Comparison of ENCODE assay signal across 8 cellular contexts in genomic region chr2:168455692-168456525, GRCh38. TPM values are rescaled to one million over a fixed set of nuclear protein-coding genes. Genes with fewer than 3 reads are reported as not detected.
DNase-seq lines count a peak whose midpoint lies in the region; ATAC-seq, FAIRE-seq and TF ChIP-seq lines count a peak whose summit lies in the region.

TSS of gene CERS6 (plus strand) at chr2:168456272. CDS start at chr2:168456449, 177 bp downstream.

- peaks cover 56% of the 10 kb centered on the region for H3K4me1 ChIP-seq in HepG2 (ENCODE audit: insufficient read depth, low read length)

- H3K4me3 Mint-ChIP-seq in activated CD4-positive, alpha-beta T cell treated with anti-CD3 and anti-CD28 coated beads, Interleukin-2, amount 10 ng/mL, durations not matched to agents 7 days and 5 days: no peak within 1 kb of the TSS

- ATAC-seq in GM18909 (IDR thresholded peaks at IDR 0.05; ENCODE audit: poor library complexity, unreplicated experiment): peak; percentile 94
- ATAC-seq in HG03139 (IDR thresholded peaks at IDR 0.05; ENCODE audit: unreplicated experiment): peak; percentile 93
- ATAC-seq in HepG2: peak; percentile 95

- peak within 1 kb of the TSS; percentile 83 for H3K27ac Mint-ChIP-seq in activated CD4-positive, alpha-beta T cell treated with anti-CD3 and anti-CD28 coated beads, Interleukin-2, amount 10 ng/mL, durations not matched to agents 7 days and 5 days

- H4K20me1 ChIP-seq in HepG2 (ENCODE audit: insufficient read depth, low read length): peaks cover 6% of the 10 kb centered on the region; the same call in 1 of the 2 replicates

- H3K27ac ChIP-seq in HepG2 (ENCODE audit: extremely low read length, insufficient read depth, low read length): peak within 1 kb of the TSS; percentile 80

- peak within 1 kb of the TSS; percentile 80 for H3K9ac ChIP-seq in HepG2 (ENCODE audit: insufficient read depth, low read depth, low read length)

- no TSS peak for BruUV-seq in HepG2 (replicated peaks; lab: Mats Ljungman, UMichigan)

- no peaks in the 10 kb centered on the region for H3K36me3 ChIP-seq in HepG2 (replicated peaks in 1 of 2; ENCODE audit: control insufficient read depth in 1 of 2, insufficient read depth in 2 of 2, low read length in 2 of 2)

- peaks cover 38% of the 10 kb centered on the region for H3K79me2 ChIP-seq in HepG2 (ENCODE audit: insufficient read depth, low read length)

- TF ChIP-seq CTCF in AG10803 (conservative IDR thresholded peaks at IDR 0.05; ENCODE audit: low read length) (no peak), HepG2 (CRISPR knock-in tag; IDR thresholded peaks at IDR 0.05) (no peak; the same call in 1 of the 2 replicates)

- peak within 1 kb of the TSS; percentile 93 for H3K4me2 ChIP-seq in HepG2 (ENCODE audit: low read depth, low read length)

- CTCF ChIA-PET in activated CD4-positive, alpha-beta T cell treated with anti-CD3 and anti-CD28 coated beads, Interleukin-2, amount 10 ng/mL, durations not matched to agents 7 days and 5 days (lab: Charles Lee): interaction anchor here (1.2 kb wide), 1 partner anchor 13 kb away, joined by 3 read pairs; no protein-coding TSS in a partner anchor
- CTCF ChIA-PET in HepG2 (lab: Yijun Ruan, JAX; ENCODE audit: low intra/inter-chr PET ratio, low total read pairs): no interaction called here

- H3K4me1 Mint-ChIP-seq in activated CD4-positive, alpha-beta T cell treated with anti-CD3 and anti-CD28 coated beads, Interleukin-2, amount 10 ng/mL, durations not matched to agents 7 days and 5 days: peaks cover 34% of the 10 kb centered on the region

- H3K27me3 Mint-ChIP-seq in activated CD4-positive, alpha-beta T cell treated with anti-CD3 and anti-CD28 coated beads, Interleukin-2, amount 10 ng/mL, durations not matched to agents 7 days and 5 days: no peaks in the 10 kb centered on the region

- no peaks in the 10 kb centered on the region for H3K9me3 Mint-ChIP-seq in activated CD4-positive, alpha-beta T cell treated with anti-CD3 and anti-CD28 coated beads, Interleukin-2, amount 10 ng/mL, durations not matched to agents 7 days and 5 days

- H3K9me3 ChIP-seq in HepG2 (ENCODE audit: low read length): peaks cover 15% of the 10 kb centered on the region

- DNase-seq in AG10803 (ENCODE audit: low read depth): peak; percentile 95
- DNase-seq in NCI-H345 treated with DMSO at 0.1 percent for 48 hours (lab: John Stamatoyannopoulos, UW; ENCODE audit: unreplicated experiment): peak; percentile 81
- peak; percentile 87 for DNase-seq in activated CD4-positive, alpha-beta T cell treated with anti-CD3 and anti-CD28 coated beads, Interleukin-2, amount 10 ng/mL, durations not matched to agents 7 days and 5 days
- DNase-seq in dedifferentiated amniotic fluid mesenchymal stem cell (ENCODE audit: extremely low spot score): peak; percentile 96
- DNase-seq in HepG2 (ENCODE audit: low spot score): peak; percentile 89
- peak; percentile 84 for DNase-seq in stimulated activated CD4-positive, alpha-beta T cell treated with anti-CD3 and anti-CD28 coated beads, Interleukin-2, amount 100 ng/mL, for 4 hours (ENCODE audit: low read depth)

- intact Hi-C loops in HepG2 (cut with micrococcal nuclease; ENCODE audit: unreplicated experiment): loop anchor here (1.0 kb wide), 1 partner anchor 179 kb away; no protein-coding TSS in a partner anchor

- no peak for FAIRE-seq in HepG2 (lab: Jason Lieb, UNC)

- H3K4me3 ChIP-seq in AG10803 (ENCODE audit: low read length) (peak within 1 kb of the TSS; percentile 99), HepG2 (replicated peaks in 1 of 3; ENCODE audit: insufficient read depth in 1 of 3, low read depth in 2 of 3, low read length in 3 of 3) (peak within 1 kb of the TSS; percentile 81 to 88 (median 86))

- no peak; the same call in 1 of the 2 replicates for TF ChIP-seq RAD21 in HepG2 (CRISPR knock-in tag; IDR thresholded peaks at IDR 0.05)

- TF ChIP-seq EP300 in HepG2 (IDR thresholded peaks at IDR 0.05; ENCODE audit: low read depth in 2 of 2, low read length in 2 of 2) (no peak), HepG2 (CRISPR knock-in tag; IDR thresholded peaks at IDR 0.05; ENCODE audit: borderline replicate concordance) (peak; percentile 65)

- 1% methylated on average over 47 of the region's 70 CpGs for whole genome bisulfite sequencing in HepG2 (ENCODE audit: low lambda C conversion rate)

- H2AFZ ChIP-seq in HepG2 (ENCODE audit: low read length): peak within 1 kb of the TSS; percentile 78

- in situ Hi-C loops in HepG2 (cut with HindIII; ENCODE audit: extremely low pct_ligation_motif_present, low pct_unique_long_range_greater_than_20kb): no loop called here

- POLR2A ChIA-PET in activated CD4-positive, alpha-beta T cell treated with anti-CD3 and anti-CD28 coated beads, Interleukin-2, amount 10 ng/mL, durations not matched to agents 7 days and 5 days (lab: Charles Lee): interaction anchor here (1.0 kb wide), 1 partner anchor 34 kb away, joined by 4 read pairs; no protein-coding TSS in a partner anchor
- POLR2A ChIA-PET in HepG2 (lab: Yijun Ruan, JAX): interaction anchor here (0.8 to 2.7 kb wide), 5 partner anchors 8 to 38 kb away, joined by 3 to 23 read pairs (median 6); no protein-coding TSS in a partner anchor

- no peaks in the 10 kb centered on the region; a peak in 1 of 5 replicates for H3K27me3 ChIP-seq in HepG2 (ENCODE audit: control insufficient read depth in 1 of 2, insufficient read depth in 2 of 2, low read length in 2 of 2)

- TF ChIP-seq POLR2A in HepG2 (IDR thresholded peaks at IDR 0.05; ENCODE audit: insufficient read depth in 1 of 2, low read depth in 2 of 2, low read length in 2 of 2): peak; percentile 77 to 98

- peaks cover 2% of the 10 kb centered on the region for H3K36me3 Mint-ChIP-seq in activated CD4-positive, alpha-beta T cell treated with anti-CD3 and anti-CD28 coated beads, Interleukin-2, amount 10 ng/mL, durations not matched to agents 7 days and 5 days (ENCODE audit: low read depth)

TF ChIP-seq in HepG2, 621 proteins besides CTCF, POLR2A, EP300 and RAD21 (continues in another document):
- TF ChIP-seq PLSCR1 (CRISPR knock-in tag; IDR thresholded peaks at IDR 0.05; ENCODE audit: borderline replicate concordance): peak; percentile 90; the same call in 1 of the 2 replicates
- TF ChIP-seq ATF7 (IDR thresholded peaks at IDR 0.05): no peak
- TF ChIP-seq ATF7 (CRISPR knock-in tag; IDR thresholded peaks at IDR 0.05): peak; percentile 78
- TF ChIP-seq SOX13 (IDR thresholded peaks at IDR 0.05): no peak; the same call in 1 of the 2 replicates
- TF ChIP-seq SOX13 (CRISPR knock-in tag; conservative IDR thresholded peaks at IDR 0.05 in 1 of 2, IDR thresholded peaks at IDR 0.05 in 1 of 2): peak in 1 of 2 experiments; percentile 64; a peak in 1 of 4 replicates
- TF ChIP-seq MAFF (IDR thresholded peaks at IDR 0.05; ENCODE audit: low read depth, low read length): no peak
- no peak for TF ChIP-seq PTBP1 (IDR thresholded peaks at IDR 0.05; ENCODE audit: low read depth, low read length, poor library complexity, severe bottlenecking)
- peak; percentile 77 for TF ChIP-seq RXRB (CRISPR knock-in tag; IDR thresholded peaks at IDR 0.05; ENCODE audit: borderline replicate concordance)
- TF ChIP-seq MYC (CRISPR knock-in tag; IDR thresholded peaks at IDR 0.05; ENCODE audit: borderline replicate concordance): peak; percentile 98
- peak; percentile 89 for TF ChIP-seq TGIF2 (CRISPR knock-in tag; IDR thresholded peaks at IDR 0.05)
- TF ChIP-seq NCOA1 (CRISPR knock-in tag; IDR thresholded peaks at IDR 0.05): peak; percentile 12; the same call in 1 of the 2 replicates
- peak; percentile 87 for TF ChIP-seq SP4 (CRISPR knock-in tag; IDR thresholded peaks at IDR 0.05)
- TF ChIP-seq RFXAP (CRISPR knock-in tag; IDR thresholded peaks at IDR 0.05; ENCODE audit: borderline replicate concordance): no peak; the same call in 1 of the 2 replicates
- peak; percentile 91; the same call in 1 of the 2 replicates for TF ChIP-seq ZNF552 (CRISPR knock-in tag; IDR thresholded peaks at IDR 0.05; ENCODE audit: borderline replicate concordance)
- no peak for TF ChIP-seq ZNF24 (IDR thresholded peaks at IDR 0.05)
- TF ChIP-seq MZF1 (CRISPR knock-in tag; IDR thresholded peaks at IDR 0.05; ENCODE audit: borderline replicate concordance): no peak
- TF ChIP-seq NFIC (IDR thresholded peaks at IDR 0.05; ENCODE audit: low read length): no peak

RNA-seq across cellular contexts. Expression of gene CERS6, which starts in this region (rescaled TPM):
- 10 to 100 TPM; 12.1 to 14.9 TPM for total RNA-seq in activated CD4-positive, alpha-beta T cell treated with anti-CD3 and anti-CD28 coated beads, Interleukin-2, amount 10 ng/mL, durations not matched to agents 7 days and 5 days
- total RNA-seq in HepG2 (2016; rRNA removed; fragmentation: Illumina TruSeq; extraction: Trizol): 17.3 and 20.3 TPM in 2 replicates
- 2.1 and 2.4 TPM in 2 replicates for total RNA-seq in HepG2 (2016; cell fraction: cytosol; rRNA removed; fragmentation: Illumina TruSeq; extraction: Trizol; ENCODE audit: low read depth)
- 15.6 and 19.2 TPM in 2 replicates for total RNA-seq in HepG2 (2016; cell fraction: insoluble cytoplasmic fraction; rRNA removed; fragmentation: Illumina TruSeq; extraction: Trizol)
- 7.9 and 8.5 TPM in 2 replicates for total RNA-seq in HepG2 (2016; cell fraction: membrane; rRNA removed; fragmentation: Illumina TruSeq; extraction: Trizol)
- total RNA-seq in HepG2 (2016; cell fraction: nucleus; rRNA removed; fragmentation: Illumina TruSeq; extraction: Trizol): 28.3 and 35.1 TPM in 2 replicates
- 8.6 and 10.1 TPM in 2 replicates for polyA plus RNA-seq in HepG2 (2011; rRNA removed)
- polyA plus RNA-seq in HepG2 (2011; cell fraction: cytosol; rRNA removed): 4.7 and 8.3 TPM in 2 replicates
- 3.9 and 5.3 TPM in 2 replicates for polyA plus RNA-seq in HepG2 (2011; cell fraction: nucleus; rRNA removed)
- polyA plus RNA-seq in HepG2 (2012): 18.5 and 21.2 TPM in 2 replicates
- polyA plus RNA-seq in HepG2 (2016; cell fraction: cytosol; fragmentation: Illumina TruSeq; extraction: Trizol; ENCODE audit: low read depth): 1.3 and 1.4 TPM in 2 replicates
- 13.9 and 14.3 TPM in 2 replicates for polyA plus RNA-seq in HepG2 (2016; cell fraction: insoluble cytoplasmic fraction; fragmentation: Illumina TruSeq; extraction: Trizol; ENCODE audit: low read depth)
- 3.6 and 4.3 TPM in 2 replicates for polyA plus RNA-seq in HepG2 (2016; cell fraction: membrane; fragmentation: Illumina TruSeq; extraction: Trizol; ENCODE audit: low read depth)
- polyA plus RNA-seq in HepG2 (2016; cell fraction: nucleus; fragmentation: Illumina TruSeq; extraction: Trizol; ENCODE audit: insufficient read depth, low read depth): 26.8 and 27.2 TPM in 2 replicates
- polyA minus RNA-seq in HepG2 (2011; rRNA and poly(A)+ RNA removed; ENCODE audit: low replicate concordance): 0.05 and 16.1 TPM in 2 replicates
- 17.0 and 18.7 TPM in 2 replicates for polyA minus RNA-seq in HepG2 (2011; cell fraction: cytosol; rRNA and poly(A)+ RNA removed)
- 20.2 and 23.0 TPM in 2 replicates for polyA minus RNA-seq in HepG2 (2011; cell fraction: nucleus; rRNA and poly(A)+ RNA removed)

Comparison
In these comparisons a context has a peak if more than half of its experiments do, and no peak if none do; other contexts are left out.
1. Peak in every context shown above with its lines: DNase-seq, ATAC-seq, H3K4me3 ChIP-seq and H3K27ac ChIP-seq.